In genomic region chr5:163310992-163311391, GRCh38 we compare ENCODE assay signal across 20 cellular contexts.
DNase-seq lines count a peak whose midpoint lies in the region; ATAC-seq and TF ChIP-seq lines count a peak whose summit lies in the region.
"Had no signal": no experiment of that assay in that cellular context is flagged by ENCODE, and none has a peak within 500 bp of the region (broad histone marks: within the 10 kb centered on the region; RNA-seq: fewer than 3 reads in every experiment).

No MANE protein-coding gene starts in this region.

- DNase-seq in activated T-cell treated with anti-CD3 and anti-CD28 coated beads, Interleukin-2, amount 50 U/mL, for 72 hours, result no peak
- DNase-seq in activated T-cell treated with anti-CD3 and anti-CD28 coated beads, Interleukin-2, amount 50 U/mL, for 48 hours, result no peak
- DNase-seq in prostate gland (ENCODE audit: low spot score), result no peak
- DNase-seq in GM03348 (ENCODE audit: low spot score), result no peak
- DNase-seq in activated CD4-positive, CD25-positive, alpha-beta regulatory T cell treated with anti-CD3 and anti-CD28 coated beads, Interleukin-2, amount 50 U/mL, for 72 hours, result no peak
- DNase-seq: ACHN; Calu3; CD4-positive, alpha-beta T cell; DMS53; GOT3; NCI-H1436; NCI-H2029 treated with DMSO at 0.1 percent for 48 hours; NCI-H2171 treated with DMSO at 0.1 percent for 48 hours; NCI-H748 treated with DMSO at 0.1 percent for 48 hours; PC-9 had no signal

- peaks cover 27 to 38% of the 10 kb centered on the region in 2 experiments for H3K4me1 ChIP-seq in neutrophil (ENCODE audit: control insufficient read depth in 1 of 2, insufficient read depth in 1 of 2, low read depth in 1 of 2, low read length in 1 of 2)
- H3K4me1 ChIP-seq in prostate gland (replicated peaks), result no peaks in the 10 kb centered on the region
- H3K4me1 ChIP-seq: SJSA1 had no signal

- no peaks in the 10 kb centered on the region for H3K27me3 Mint-ChIP-seq in activated T-cell treated with anti-CD3 and anti-CD28 coated beads, Interleukin-2, amount 50 U/mL, for 72 hours (ENCODE audit: low read depth)

- ATAC-seq in activated T-cell treated with anti-CD3 and anti-CD28 coated beads, Interleukin-2, amount 50 U/mL, for 72 hours (replicated peaks in 1 of 2), result peak in 1 of 2 donors; percentile 35
- ATAC-seq in GM19035 (IDR thresholded peaks at IDR 0.05; ENCODE audit: unreplicated experiment) (peak; percentile 46), HG02798 (IDR thresholded peaks at IDR 0.05; ENCODE audit: poor library complexity, unreplicated experiment) (peak; percentile 42)
- ATAC-seq: K562 had no signal

- intact Hi-C loops in prostate gland (cut with DNase I), result no loop called here

- H3K9me3 ChIP-seq in neutrophil (peaks cover 6% of the 10 kb centered on the region), prostate gland (no peaks in the 10 kb centered on the region)

- H3K36me3 ChIP-seq in neutrophil (no peaks in the 10 kb centered on the region), prostate gland (no peaks in the 10 kb centered on the region)
- H3K36me3 ChIP-seq: SJSA1 had no signal

- no peaks in the 10 kb centered on the region for H3K4me1 Mint-ChIP-seq in activated T-cell treated with anti-CD3 and anti-CD28 coated beads, Interleukin-2, amount 50 U/mL, for 72 hours (ENCODE audit: low read depth)

- peaks cover 3 to 6% of the 10 kb centered on the region in 2 donors for H3K9me3 Mint-ChIP-seq in activated T-cell treated with anti-CD3 and anti-CD28 coated beads, Interleukin-2, amount 50 U/mL, for 72 hours

- peak overlapping the region; percentile 70 for H3K27ac Mint-ChIP-seq in activated T-cell treated with anti-CD3 and anti-CD28 coated beads, Interleukin-2, amount 50 U/mL, for 72 hours
- H3K27ac Mint-ChIP-seq: CD4-positive, alpha-beta T cell had no signal

- no peaks in the 10 kb centered on the region for H3K36me3 Mint-ChIP-seq in activated T-cell treated with anti-CD3 and anti-CD28 coated beads, Interleukin-2, amount 50 U/mL, for 72 hours (ENCODE audit: insufficient read depth in 2 of 2)

- peak overlapping the region in 1 of 2 donors; percentile 57 for H3K4me3 Mint-ChIP-seq in activated T-cell treated with anti-CD3 and anti-CD28 coated beads, Interleukin-2, amount 50 U/mL, for 72 hours
- H3K4me3 Mint-ChIP-seq: CD4-positive, alpha-beta T cell had no signal

- H3K27me3 ChIP-seq in neutrophil (no peaks in the 10 kb centered on the region), prostate gland (replicated peaks; ENCODE audit: insufficient read depth) (no peaks in the 10 kb centered on the region)
- H3K27me3 ChIP-seq: SJSA1 had no signal

- H3K4me3 ChIP-seq in neutrophil (ENCODE audit: low read depth in 1 of 2, low read length in 1 of 2) (peak overlapping the region in 1 of 2 experiments; percentile 5), prostate gland (no peak overlapping the region)
- H3K4me3 ChIP-seq: K562, PC-9, SJSA1 had no signal

- WGBS in prostate gland, result 82% methylated on average over 1 of the region's 1 CpG

- TF ChIP-seq POLR2A in prostate gland (IDR thresholded peaks at IDR 0.05), result no peak

- H3K27ac ChIP-seq in neutrophil (peak overlapping the region; percentile 77), prostate gland (no peak overlapping the region)
- H3K27ac ChIP-seq: PC-9, SJSA1 had no signal

- TF ChIP-seq CTCF in neutrophil (IDR thresholded peaks at IDR 0.05), result no peak
- no peak for TF ChIP-seq CTCF in prostate gland (IDR thresholded peaks at IDR 0.05)
